In the genomic region with DNA sequence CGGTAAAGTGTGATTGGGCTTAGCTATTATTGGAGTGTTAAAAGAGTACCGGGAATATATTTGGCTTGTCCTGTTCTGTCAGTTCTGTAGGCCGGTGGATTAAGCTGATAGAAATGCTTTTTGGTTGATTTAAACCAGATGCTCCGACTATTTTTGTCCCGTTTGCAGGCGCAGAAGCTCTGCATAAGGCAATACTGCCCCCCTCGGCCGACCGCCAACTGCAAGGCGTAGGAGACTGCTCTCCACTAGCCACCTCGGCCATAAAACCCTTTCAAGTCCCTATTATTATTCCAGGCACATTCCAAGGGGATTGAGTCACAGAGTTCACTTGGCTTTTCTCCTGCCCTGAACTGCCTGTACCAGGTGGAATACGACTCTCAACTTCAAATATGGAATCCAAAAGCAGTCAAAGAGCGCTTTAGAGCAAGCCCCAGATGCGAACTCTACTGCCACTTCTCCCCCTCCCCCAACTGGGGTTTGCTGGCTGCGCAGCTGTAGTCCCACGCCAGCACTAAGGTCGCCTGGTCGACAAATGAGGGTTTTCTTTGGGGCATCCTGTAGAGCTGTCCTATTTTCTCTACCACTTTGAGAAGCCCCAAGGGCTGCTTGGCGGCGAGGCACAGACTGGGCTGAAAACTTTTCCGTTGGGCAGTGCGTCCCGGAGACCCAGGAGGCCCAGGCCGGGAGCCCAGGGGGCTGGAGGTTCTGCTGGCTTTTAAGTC, we compare ENCODE assay signal across 1 cellular context.
A peak's percentile ranks its signal among the peaks of the same experiment; 100 is the strongest.
TF ChIP-seq lines count a peak whose summit lies in the region.

No MANE protein-coding gene starts in this region.

TF ChIP-seq in Ishikawa, 13 proteins besides CTCF, POLR2A, EP300 and RAD21 (continued from another document):
- TF ChIP-seq, protein P1, sequence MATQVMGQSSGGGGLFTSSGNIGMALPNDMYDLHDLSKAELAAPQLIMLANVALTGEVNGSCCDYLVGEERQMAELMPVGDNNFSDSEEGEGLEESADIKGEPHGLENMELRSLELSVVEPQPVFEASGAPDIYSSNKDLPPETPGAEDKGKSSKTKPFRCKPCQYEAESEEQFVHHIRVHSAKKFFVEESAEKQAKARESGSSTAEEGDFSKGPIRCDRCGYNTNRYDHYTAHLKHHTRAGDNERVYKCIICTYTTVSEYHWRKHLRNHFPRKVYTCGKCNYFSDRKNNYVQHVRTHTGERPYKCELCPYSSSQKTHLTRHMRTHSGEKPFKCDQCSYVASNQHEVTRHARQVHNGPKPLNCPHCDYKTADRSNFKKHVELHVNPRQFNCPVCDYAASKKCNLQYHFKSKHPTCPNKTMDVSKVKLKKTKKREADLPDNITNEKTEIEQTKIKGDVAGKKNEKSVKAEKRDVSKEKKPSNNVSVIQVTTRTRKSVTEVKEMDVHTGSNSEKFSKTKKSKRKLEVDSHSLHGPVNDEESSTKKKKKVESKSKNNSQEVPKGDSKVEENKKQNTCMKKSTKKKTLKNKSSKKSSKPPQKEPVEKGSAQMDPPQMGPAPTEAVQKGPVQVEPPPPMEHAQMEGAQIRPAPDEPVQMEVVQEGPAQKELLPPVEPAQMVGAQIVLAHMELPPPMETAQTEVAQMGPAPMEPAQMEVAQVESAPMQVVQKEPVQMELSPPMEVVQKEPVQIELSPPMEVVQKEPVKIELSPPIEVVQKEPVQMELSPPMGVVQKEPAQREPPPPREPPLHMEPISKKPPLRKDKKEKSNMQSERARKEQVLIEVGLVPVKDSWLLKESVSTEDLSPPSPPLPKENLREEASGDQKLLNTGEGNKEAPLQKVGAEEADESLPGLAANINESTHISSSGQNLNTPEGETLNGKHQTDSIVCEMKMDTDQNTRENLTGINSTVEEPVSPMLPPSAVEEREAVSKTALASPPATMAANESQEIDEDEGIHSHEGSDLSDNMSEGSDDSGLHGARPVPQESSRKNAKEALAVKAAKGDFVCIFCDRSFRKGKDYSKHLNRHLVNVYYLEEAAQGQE (IDR thresholded peaks at IDR 0.05; ENCODE audit: low read depth): no peak
- TF ChIP-seq TAF1 (IDR thresholded peaks at IDR 0.05; ENCODE audit: low read depth) (no peak; the same call in 1 of the 2 replicates), MAX (IDR thresholded peaks at IDR 0.05) (0 out of 2 replicates have a peak, but pooled peaks have one; percentile 18), CREB1 (IDR thresholded peaks at IDR 0.05; ENCODE audit: low read depth) (no peak), TEAD4 (IDR thresholded peaks at IDR 0.05) (peak; percentile 97), EGR1 (IDR thresholded peaks at IDR 0.05) (peak; percentile 29; the same call in 1 of the 2 replicates), NFIC (IDR thresholded peaks at IDR 0.05) (peak; percentile 83)
